20 cellular contexts compared by ENCODE assay signal in the genomic region with DNA sequence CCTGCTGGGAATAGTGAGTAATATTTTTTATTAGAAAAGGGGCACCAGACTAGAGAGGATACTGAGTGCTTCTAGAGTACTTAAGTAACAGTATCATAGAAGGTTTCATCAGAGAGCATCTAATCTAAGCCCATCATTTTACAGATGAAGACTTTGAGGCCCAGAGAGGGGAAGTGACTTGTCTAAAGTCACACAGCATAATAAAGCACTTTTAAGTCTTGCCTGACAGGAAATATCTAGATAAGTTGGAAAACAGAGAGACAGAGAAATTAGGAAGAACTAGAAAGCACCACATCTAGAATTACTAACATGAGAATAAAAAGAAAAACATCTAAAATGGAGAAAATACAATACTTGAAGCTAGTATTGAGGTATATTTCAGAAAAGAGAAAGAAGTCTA. TPM values are rescaled to one million over a fixed set of nuclear protein-coding genes. Genes with fewer than 3 reads are reported as not detected.
"Had no signal": no experiment of that assay in that cellular context is flagged by ENCODE, and none has a peak within 500 bp of the region (broad histone marks: within the 10 kb centered on the region; RNA-seq: fewer than 3 reads in every experiment).

No MANE protein-coding gene starts in this region.

- H3K27me3 Mint-ChIP-seq: naive thymus-derived CD8-positive, alpha-beta T cell had no signal

- H3K4me1 ChIP-seq: parathyroid adenoma, uterus had no signal

- H3K27ac ChIP-seq: esophagus muscularis mucosa, neutrophil, parathyroid adenoma, tibial nerve, uterus had no signal

- H3K79me2 ChIP-seq: parathyroid adenoma had no signal

- H3K36me3 ChIP-seq: esophagus muscularis mucosa, neutrophil, uterus had no signal

- H3K36me3 Mint-ChIP-seq: activated naive CD4-positive, alpha-beta T cell treated with anti-CD3 and anti-CD28 coated beads, Interleukin-2, amount 50 U/mL, for 72 hours; naive thymus-derived CD8-positive, alpha-beta T cell had no signal

- H3K27me3 ChIP-seq: esophagus muscularis mucosa, neutrophil, tibial nerve, uterus had no signal

- H3K4me3 ChIP-seq: esophagus muscularis mucosa, mucosa of descending colon, tibial nerve, uterus had no signal

- ATAC-seq: activated naive CD4-positive, alpha-beta T cell treated with anti-CD3 and anti-CD28 coated beads, Interleukin-2, amount 50 U/mL, for 72 hours; activated T-cell treated with anti-CD3 and anti-CD28 coated beads, Interleukin-2, amount 50 U/mL, for 72 hours; mucosa of descending colon; naive thymus-derived CD8-positive, alpha-beta T cell had no signal

- H2AFZ ChIP-seq: parathyroid adenoma had no signal

- H3K9me3 Mint-ChIP-seq: naive thymus-derived CD8-positive, alpha-beta T cell had no signal

- H3K9me3 ChIP-seq: esophagus muscularis mucosa, neutrophil, tibial nerve, uterus had no signal

- H3K4me3 Mint-ChIP-seq: activated T-cell treated with anti-CD3 and anti-CD28 coated beads, Interleukin-2, amount 50 U/mL, for 72 hours; naive thymus-derived CD8-positive, alpha-beta T cell had no signal

- DNase-seq: activated CD4-positive, CD25-positive, alpha-beta regulatory T cell treated with anti-CD3 and anti-CD28 coated beads, Interleukin-2, amount 50 U/mL, for 72 hours; activated CD8-positive, alpha-beta memory T cell treated with anti-CD3 and anti-CD28 coated beads for 24 hours; activated CD8-positive, alpha-beta memory T cell treated with anti-CD3 and anti-CD28 coated beads, Interleukin-2, amount 50 U/mL, for 48 hours; activated effector memory CD4-positive, alpha-beta T cell treated with anti-CD3 and anti-CD28 coated beads, Interleukin-2, amount 50 U/mL, for 16 hours; activated T-cell treated with anti-CD3 and anti-CD28 coated beads, Interleukin-2, amount 50 U/mL, for 72 hours; amniotic stem cell; dermis blood vessel endothelial cell; effector memory CD4-positive, alpha-beta T cell; mesenchymal stem cell; mucosa of descending colon; naive thymus-derived CD8-positive, alpha-beta T cell; stimulated activated naive CD4-positive, alpha-beta T cell treated with Interleukin-2 at 50 U/mL for 16 hours; uterus had no signal

- H3K27ac Mint-ChIP-seq: activated naive CD4-positive, alpha-beta T cell treated with anti-CD3 and anti-CD28 coated beads, Interleukin-2, amount 50 U/mL, for 72 hours had no signal

RNA-seq across cellular contexts. Expression of gene HLA-DMB, which starts 6.1 kb away (rescaled TPM):
- total RNA-seq: chondrocyte, endothelial cell of umbilical vein had no signal
